25 cellular contexts compared by ENCODE assay signal in the genomic region with DNA sequence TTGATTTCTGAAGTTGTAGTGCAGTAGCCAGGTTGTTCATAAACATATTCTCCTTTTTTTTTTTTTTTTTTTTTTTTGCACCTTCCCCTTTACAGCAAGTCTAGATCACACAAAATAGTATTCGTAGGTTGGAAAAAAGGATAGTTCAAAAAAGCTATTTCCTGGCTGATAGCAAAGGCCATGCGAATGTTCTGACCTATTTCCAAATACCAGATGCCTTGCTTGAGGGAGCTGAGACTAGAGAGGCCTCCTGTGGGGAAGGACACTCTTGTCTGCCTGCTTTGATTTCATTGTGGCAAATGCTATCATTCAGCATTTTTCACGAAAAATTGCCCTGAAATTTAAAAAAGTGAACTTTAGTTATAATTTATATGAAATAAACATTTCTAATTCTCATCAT.
DNase-seq lines count a peak whose midpoint lies in the region; ATAC-seq lines count a peak whose summit lies in the region.
"Had no signal": no experiment of that assay in that cellular context is flagged by ENCODE, and none has a peak within 500 bp of the region (broad histone marks: within the 10 kb centered on the region; RNA-seq: fewer than 3 reads in every experiment).

No MANE protein-coding gene starts in this region.

- DNase-seq in left ventricle myocardium superior (no peak), left cardiac atrium (no peak), amniotic epithelial cell (ENCODE audit: low read depth) (peak; percentile 38), fibroblast of the conjunctiva (ENCODE audit: low read depth) (peak; percentile 2), OCI-M1 (lab: John Stamatoyannopoulos, UW) (no peak), SHP77 treated with DMSO at 0.1 percent for 48 hours (lab: John Stamatoyannopoulos, UW) (no peak)
- DNase-seq: AML-193; C1 segment of cervical spinal cord; CD4-positive, alpha-beta memory T cell; COR-L47; DMS79 treated with DMSO at 0.1 percent for 48 hours; H9; KBM-7; MG63; NCI-H1105 treated with DMSO at 0.1 percent for 48 hours; NCI-H146; NCI-H1930; NCI-H2107; NCI-H524; NCI-H748 treated with DMSO at 0.1 percent for 48 hours; PC-9; SHP77 had no signal

- peak; percentile 69 for ATAC-seq in left ventricle myocardium superior
- no peak for ATAC-seq in left cardiac atrium
- ATAC-seq in HG03469 (IDR thresholded peaks at IDR 0.05; ENCODE audit: unreplicated experiment) = no peak
- ATAC-seq: A549, HepG2 had no signal

- intact Hi-C loops in left ventricle myocardium superior (cut with micrococcal nuclease) = no loop called here
- intact Hi-C loops in left cardiac atrium (cut with DNase I) = no loop called here

Comparison
In these comparisons a context has a peak if more than half of its experiments do, and no peak if none do; other contexts are left out.
1. DNase-seq: peak in amniotic epithelial cell (single experiment) and fibroblast of the conjunctiva (single experiment); none in left ventricle myocardium superior (single experiment), left cardiac atrium (single experiment), OCI-M1 (single experiment) and SHP77 treated with DMSO at 0.1 percent for 48 hours (single experiment).